ENCODE assay signal across 19 cellular contexts in the genomic region with DNA sequence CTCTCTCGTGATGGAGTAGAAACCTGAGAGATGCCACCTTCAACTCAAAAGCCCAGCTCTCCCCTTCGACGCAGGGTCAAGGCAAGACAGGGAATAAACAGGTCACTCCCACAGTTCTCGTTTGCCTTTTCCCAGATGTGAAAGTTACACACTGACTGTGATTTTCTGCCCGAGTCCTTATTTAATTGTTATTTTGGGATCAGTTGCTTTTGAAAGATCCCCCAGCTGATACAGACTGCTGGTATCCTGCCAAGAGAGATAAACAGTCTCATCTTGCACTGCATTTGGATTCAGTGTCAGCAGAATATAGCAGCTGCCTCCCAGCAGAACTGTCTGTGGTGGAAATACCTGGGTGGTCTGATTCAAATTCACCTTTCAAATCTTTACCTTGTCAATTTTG. TPM values are rescaled to one million over a fixed set of nuclear protein-coding genes. Genes with fewer than 3 reads are reported as not detected.
DNase-seq lines count a peak whose midpoint lies in the region; ATAC-seq, FAIRE-seq and TF ChIP-seq lines count a peak whose summit lies in the region.
"Had no signal": no experiment of that assay in that cellular context is flagged by ENCODE, and none has a peak within 500 bp of the region (broad histone marks: within the 10 kb centered on the region; RNA-seq: fewer than 3 reads in every experiment).

No MANE protein-coding gene starts in this region.

- no CpG with 5 or more reads among the region's 5 CpGs for WGBS in IMR-90 (ENCODE audit: extremely low coverage in 2 of 2, insufficient read length in 1 of 2), 2 experiments
- 48% methylated on average over 5 of the region's 5 CpGs for WGBS in hepatocyte (ENCODE audit: low lambda C conversion rate, missing lambda C conversion rate)
- 40% methylated on average over 5 of the region's 5 CpGs for WGBS in suprapubic skin

- no peak overlapping the region for H2BK5ac ChIP-seq in IMR-90 (ENCODE audit: low read depth, low read length, poor library complexity, severe bottlenecking)

- H3K9me3 ChIP-seq in IMR-90 (ENCODE audit: control insufficient read depth, insufficient read depth, low read length) (no peaks in the 10 kb centered on the region), hepatocyte (ENCODE audit: low read depth) (no peaks in the 10 kb centered on the region), suprapubic skin (no peaks in the 10 kb centered on the region), kidney (ENCODE audit: control insufficient read depth in 1 of 2, low read length in 2 of 2) (no peaks in the 10 kb centered on the region)

- no peak for ATAC-seq in IMR-90 (ENCODE audit: low read depth)
- ATAC-seq: HepG2, Right ventricle myocardium inferior, T-helper 17 cell had no signal

- dilution Hi-C loops in IMR-90 (cut with HindIII; ENCODE audit: low sequenced_read_pairs, unreplicated experiment) = no loop called here

- H3K27ac ChIP-seq in IMR-90 (ENCODE audit: insufficient read depth, low read length) = no peak overlapping the region
- H3K27ac ChIP-seq in hepatocyte = peak overlapping the region; percentile 71
- H3K27ac ChIP-seq in suprapubic skin = no peak overlapping the region
- no peak overlapping the region for H3K27ac ChIP-seq in kidney (ENCODE audit: low read depth in 2 of 2, low read length in 2 of 2)

- no peak for TF ChIP-seq POLR2A in IMR-90 (IDR thresholded peaks at IDR 0.05; ENCODE audit: low read depth, low read length)
- no peak for TF ChIP-seq POLR2A in suprapubic skin (IDR thresholded peaks at IDR 0.05)

- H3K9me1 ChIP-seq in IMR-90 (ENCODE audit: insufficient read depth, low read length) = no peaks in the 10 kb centered on the region

- H2AFZ ChIP-seq in IMR-90 (replicated peaks; ENCODE audit: low read length, poor library complexity) (no peak overlapping the region), hepatocyte (no peak overlapping the region)

- no peak overlapping the region for H3K14ac ChIP-seq in IMR-90 (replicated peaks; ENCODE audit: low read depth, low read length)

- H4K8ac ChIP-seq in IMR-90 (ENCODE audit: low read depth in 2 of 2, low read length in 2 of 2) = no peak overlapping the region

- no peak overlapping the region for H2BK120ac ChIP-seq in IMR-90 (ENCODE audit: low read depth, low read length)

- 0 out of 2 replicates have a peak overlapping the region, but pooled peaks have one; percentile 22 for H3K4me2 ChIP-seq in IMR-90 (ENCODE audit: low read depth, low read length)
- H3K4me2 ChIP-seq in hepatocyte = peak overlapping the region; percentile 27

- DNase-seq in COLO668 (lab: John Stamatoyannopoulos, UW; ENCODE audit: unreplicated experiment) (peak; percentile 16), IMR-90 (peak; percentile 1), NCI-H748 treated with DMSO at 0.1 percent for 48 hours (lab: John Stamatoyannopoulos, UW) (peak; percentile 44), hepatocyte (ENCODE audit: low spot score) (peak; percentile 35), suprapubic skin (ENCODE audit: low spot score in 2 of 2) (no peak), cortex of kidney (lab: John Stamatoyannopoulos, UW) (no peak), kidney (no peak), OCI-M1 (lab: John Stamatoyannopoulos, UW) (no peak)
- DNase-seq: ACHN; CD4-positive, alpha-beta T cell; H9; Kasumi-1; NCI-H1436; NCI-H524 treated with DMSO at 0.1 percent for 48 hours; T-helper 17 cell had no signal

- H3K23ac ChIP-seq in IMR-90 (ENCODE audit: low read depth, low read length) = no peak overlapping the region

- peak overlapping the region; percentile 43 for H2AK9ac ChIP-seq in IMR-90 (replicated peaks; ENCODE audit: low read depth, low read length, poor library complexity)

- TF ChIP-seq RAD21 in IMR-90 (IDR thresholded peaks at IDR 0.05; ENCODE audit: low read length) = no peak

- H3K18ac ChIP-seq in IMR-90 (ENCODE audit: low read depth, low read length) = no peak overlapping the region

- POLR2A ChIA-PET in IMR-90 (lab: Charles Lee; ENCODE audit: unreplicated experiment) = no interaction called here

- in situ Hi-C loops in IMR-90 (cut with MboI; ENCODE audit: low sequenced_read_pairs) = no loop called here

- no peak overlapping the region for H3K9ac ChIP-seq in IMR-90 (ENCODE audit: low read depth, low read length)
- H3K9ac ChIP-seq in kidney (ENCODE audit: low read length in 2 of 2) = no peak overlapping the region

- H3K4me1 ChIP-seq in IMR-90 (ENCODE audit: control insufficient read depth, insufficient read depth, low read length) (0 out of 2 replicates have a peak, but pooled peaks cover 2% of the 10 kb centered on the region), hepatocyte (ENCODE audit: insufficient read depth) (peaks cover 28% of the 10 kb centered on the region), suprapubic skin (no peaks in the 10 kb centered on the region), kidney (ENCODE audit: control insufficient read depth in 1 of 2, insufficient read depth in 1 of 2, low read depth in 1 of 2, low read length in 2 of 2) (no peaks in the 10 kb centered on the region)

- H3K36me3 ChIP-seq in IMR-90 (ENCODE audit: control insufficient read depth, insufficient read depth, low read length) = no peaks in the 10 kb centered on the region
- H3K36me3 ChIP-seq in hepatocyte (replicated peaks; ENCODE audit: insufficient read depth, low read depth) = no peaks in the 10 kb centered on the region
- H3K36me3 ChIP-seq in suprapubic skin = no peaks in the 10 kb centered on the region
- no peaks in the 10 kb centered on the region for H3K36me3 ChIP-seq in kidney (ENCODE audit: control insufficient read depth in 1 of 2, insufficient read depth in 2 of 2, low read length in 2 of 2)

- no peak overlapping the region for H2BK20ac ChIP-seq in IMR-90 (ENCODE audit: low read depth, low read length)

- BruUV-seq in IMR-90 (replicated peaks; lab: Mats Ljungman, UMichigan) = no TSS peak

- no peak overlapping the region for H2BK15ac ChIP-seq in IMR-90 (ENCODE audit: low read depth, low read length)

- intact Hi-C loops in IMR-90 (cut with micrococcal nuclease) (no loop called here), kidney (cut with DNase I) (no loop called here)

- H3K27me3 ChIP-seq in IMR-90 (ENCODE audit: control insufficient read depth, insufficient read depth, low read length) = peaks cover 10% of the 10 kb centered on the region
- no peaks in the 10 kb centered on the region for H3K27me3 ChIP-seq in hepatocyte
- H3K27me3 ChIP-seq in suprapubic skin = no peaks in the 10 kb centered on the region

- H3K9me2 ChIP-seq in hepatocyte (replicated peaks; ENCODE audit: insufficient read depth) = no peaks in the 10 kb centered on the region

- FAIRE-seq in kidney (lab: Jason Lieb, UNC) = no peak
- FAIRE-seq: D721Med, HepG2 had no signal

- CTCF ChIA-PET in IMR-90 (lab: Yijun Ruan, JAX) = no interaction called here

- H4K20me1 ChIP-seq in IMR-90 (ENCODE audit: insufficient read depth, low read length) (no peaks in the 10 kb centered on the region), hepatocyte (ENCODE audit: insufficient read depth, poor library complexity, severe bottlenecking) (no peaks in the 10 kb centered on the region)

- no peak overlapping the region for H4K91ac ChIP-seq in IMR-90 (ENCODE audit: insufficient read depth, low read depth, low read length)

- TF ChIP-seq CTCF in IMR-90 (conservative IDR thresholded peaks at IDR 0.05; ENCODE audit: low read depth, low read length) (no peak), hepatocyte (IDR thresholded peaks at IDR 0.05; ENCODE audit: poor library complexity) (no peak), suprapubic skin (IDR thresholded peaks at IDR 0.05) (no peak), kidney (IDR thresholded peaks at IDR 0.05; ENCODE audit: borderline replicate concordance, extremely low read depth, insufficient read depth) (no peak)

- no peak for TF ChIP-seq EP300 in suprapubic skin (IDR thresholded peaks at IDR 0.05)

- H3K4me3 ChIP-seq in IMR-90 (ENCODE audit: insufficient read depth, low read depth, low read length) (no peak overlapping the region), hepatocyte (no peak overlapping the region), suprapubic skin (no peak overlapping the region), kidney (ENCODE audit: low read length in 2 of 2) (no peak overlapping the region)

- no peaks in the 10 kb centered on the region for H3K79me1 ChIP-seq in IMR-90 (ENCODE audit: low read depth in 1 of 2, low read length in 2 of 2)

- H3K56ac ChIP-seq in IMR-90 (ENCODE audit: extremely low read depth, insufficient read depth, low read length) = no peak overlapping the region

- H3K79me2 ChIP-seq in hepatocyte = no peaks in the 10 kb centered on the region

- H2AK5ac ChIP-seq in IMR-90 (ENCODE audit: low read depth, low read length) = no peak overlapping the region

- H3K4ac ChIP-seq in IMR-90 (ENCODE audit: low read depth, low read length) = no peak overlapping the region

- H4K5ac ChIP-seq in IMR-90 (ENCODE audit: low read depth, low read length) = no peak overlapping the region

TF ChIP-seq in IMR-90, 13 proteins besides CTCF, POLR2A, EP300 and RAD21 (continues in another document):
- TF ChIP-seq RCOR1 (IDR thresholded peaks at IDR 0.05; ENCODE audit: insufficient replicate concordance, low read length) (no peak), ELK1 (IDR thresholded peaks at IDR 0.05; ENCODE audit: borderline replicate concordance, low read depth, low read length) (no peak), MXI1 (IDR thresholded peaks at IDR 0.05; ENCODE audit: borderline replicate concordance, low read depth, low read length) (no peak), CHD1 (IDR thresholded peaks at IDR 0.05; ENCODE audit: low read depth, low read length) (no peak)

RNA-seq across cellular contexts. Expression of gene FAM3D, which starts 56.0 kb away (rescaled TPM):
- total RNA-seq in IMR-90 (2012; rRNA removed) (not detected in 2 replicates), hepatocyte (0.60 and 4.5 TPM in 2 replicates), suprapubic skin (1 to 10 TPM in 3 of 4 donors, not detected in 1; 1.2 to 4.0 (median 1.4) TPM), kidney (0.60 TPM)
- polyA plus RNA-seq in IMR-90 (2012; rRNA removed) (not detected in 2 replicates), hepatocyte (3.7 and 4.3 TPM in 2 replicates), kidney (ENCODE audit: insufficient read depth, low read depth, low replicate concordance) (0.41 TPM)
- polyA plus RNA-seq in IMR-90 (2012; cell fraction: cytosol; rRNA removed) = not detected in 2 replicates
- polyA plus RNA-seq in IMR-90 (2012; cell fraction: nucleus; rRNA removed; ENCODE audit: low replicate concordance) = not detected in 2 replicates
- total RNA-seq: CD4-positive, alpha-beta T cell; Daoy; H9; HepG2; Right ventricle myocardium inferior; T-helper 17 cell had no signal
- polyA plus RNA-seq: HepG2 had no signal

Comparison
In these comparisons a context has a peak if more than half of its experiments do, and no peak if none do; other contexts are left out.
1. DNase-seq: peak in COLO668 (single experiment), IMR-90 (single experiment), NCI-H748 treated with DMSO at 0.1 percent for 48 hours (single experiment) and hepatocyte (single experiment); none in suprapubic skin (0 of 2), cortex of kidney (single experiment), kidney (single experiment) and OCI-M1 (single experiment).